ENCODE assay signal across 21 cellular contexts in the genomic region with DNA sequence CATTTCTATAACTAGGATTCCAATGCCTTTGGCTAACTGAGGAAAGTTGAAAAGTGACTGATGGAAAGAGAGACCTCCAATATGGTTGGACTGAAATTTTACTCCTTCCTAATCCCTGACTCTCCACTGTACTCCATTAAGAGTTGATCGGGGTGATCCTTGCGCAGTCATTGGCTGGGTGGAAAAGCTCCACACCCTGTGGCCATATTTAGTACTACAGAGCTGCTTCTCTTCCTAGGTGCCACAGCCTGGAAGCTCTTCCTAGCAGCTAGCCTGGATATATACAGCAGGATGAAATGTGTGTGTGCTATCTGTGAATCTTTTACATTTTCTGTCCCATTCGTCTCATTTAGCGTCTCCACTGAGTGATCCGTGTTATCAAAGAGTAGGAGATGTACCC.
A peak's percentile ranks its signal among the peaks of the same experiment; 100 is the strongest.
DNase-seq lines count a peak whose midpoint lies in the region; ATAC-seq and TF ChIP-seq lines count a peak whose summit lies in the region.
"Had no signal": no experiment of that assay in that cellular context is flagged by ENCODE, and none has a peak within 500 bp of the region (broad histone marks: within the 10 kb centered on the region; RNA-seq: fewer than 3 reads in every experiment).

No MANE protein-coding gene starts in this region.

- H3K27me3 Mint-ChIP-seq in neural crest cell (ENCODE audit: low read depth): no peaks in the 10 kb centered on the region

- no peak for DNase-seq in choroid plexus epithelial cell (ENCODE audit: low read depth)
- DNase-seq in neural crest cell (ENCODE audit: low read depth, low spot score): no peak
- DNase-seq in CD1c-positive myeloid dendritic cell (ENCODE audit: extremely low spot score): no peak
- DNase-seq in NCI-H1417 (lab: John Stamatoyannopoulos, UW): no peak
- no peak for DNase-seq in NCI-H2029 (lab: John Stamatoyannopoulos, UW)
- DNase-seq: activated naive CD8-positive, alpha-beta T cell treated with anti-CD3 and anti-CD28 coated beads for 36 hours; GM23248; islet precursor cell; MV-4-11; naive thymus-derived CD8-positive, alpha-beta T cell; NCI-H1930; PC-9; stimulated activated CD8-positive, alpha-beta memory T cell treated with anti-CD3 and anti-CD28 coated beads, Interleukin-4, amount 100 ng/mL, for 48 hours; substantia nigra; T1000 had no signal

- no peaks in the 10 kb centered on the region for H3K4me1 Mint-ChIP-seq in neural crest cell
- H3K4me1 Mint-ChIP-seq: activated naive CD8-positive, alpha-beta T cell treated with anti-CD3 and anti-CD28 coated beads for 36 hours; naive thymus-derived CD8-positive, alpha-beta T cell had no signal

- peak; percentile 30 for TF ChIP-seq CTCF in GM12873 (IDR thresholded peaks at IDR 0.05; ENCODE audit: insufficient read depth, low read depth, low read length, missing control alignments)
- TF ChIP-seq CTCF in choroid plexus epithelial cell (conservative IDR thresholded peaks at IDR 0.05; ENCODE audit: low read depth, low read length): peak; percentile 26
- TF ChIP-seq CTCF in neural crest cell (conservative IDR thresholded peaks at IDR 0.05): peak; percentile 36

- H3K9me3 Mint-ChIP-seq in neural crest cell: no peaks in the 10 kb centered on the region
- H3K9me3 Mint-ChIP-seq: activated naive CD8-positive, alpha-beta T cell treated with anti-CD3 and anti-CD28 coated beads for 36 hours; activated T-helper 1 cell treated with anti-CD3 and anti-CD28 coated beads, Interleukin-12 subunit alpha, Interleukin-12 subunit beta, Interleukin-2, Interleukin-4 antibody, amounts not matched to agents 30 ng/mL and 10 ng/mL and 1 ng/mL, durations not matched to agents 14 hours and 24 hours and 36 hours; memory B cell; naive thymus-derived CD8-positive, alpha-beta T cell had no signal

- peak; percentile 56 for ATAC-seq in HG03354 (IDR thresholded peaks at IDR 0.05; ENCODE audit: poor library complexity, severe bottlenecking, unreplicated experiment)
- ATAC-seq: activated CD4-positive, CD25-positive, alpha-beta regulatory T cell treated with anti-CD3 and anti-CD28 coated beads, Interleukin-2, amount 50 U/mL, for 24 hours; naive thymus-derived CD8-positive, alpha-beta T cell had no signal

- no peak overlapping the region for H3K27ac Mint-ChIP-seq in neural crest cell (ENCODE audit: unreplicated experiment)
- H3K27ac Mint-ChIP-seq: activated naive CD8-positive, alpha-beta T cell treated with anti-CD3 and anti-CD28 coated beads for 36 hours; activated T-helper 1 cell treated with anti-CD3 and anti-CD28 coated beads, Interleukin-12 subunit alpha, Interleukin-12 subunit beta, Interleukin-2, Interleukin-4 antibody, amounts not matched to agents 30 ng/mL and 10 ng/mL and 1 ng/mL, durations not matched to agents 14 hours and 24 hours and 36 hours; memory B cell; naive thymus-derived CD8-positive, alpha-beta T cell had no signal

- peaks cover 6% of the 10 kb centered on the region for H3K36me3 Mint-ChIP-seq in neural crest cell (ENCODE audit: low read depth)
- H3K36me3 Mint-ChIP-seq: activated naive CD8-positive, alpha-beta T cell treated with anti-CD3 and anti-CD28 coated beads for 36 hours; memory B cell; naive thymus-derived CD8-positive, alpha-beta T cell had no signal

- no peak overlapping the region for H3K4me3 ChIP-seq in choroid plexus epithelial cell (ENCODE audit: low read depth, low read length)
- H3K4me3 ChIP-seq: GM23248, PC-9, SK-N-MC had no signal

- H3K4me3 Mint-ChIP-seq in neural crest cell: no peak overlapping the region
- H3K4me3 Mint-ChIP-seq: activated naive CD8-positive, alpha-beta T cell treated with anti-CD3 and anti-CD28 coated beads for 36 hours; activated T-helper 1 cell treated with anti-CD3 and anti-CD28 coated beads, Interleukin-12 subunit alpha, Interleukin-12 subunit beta, Interleukin-2, Interleukin-4 antibody, amounts not matched to agents 30 ng/mL and 10 ng/mL and 1 ng/mL, durations not matched to agents 14 hours and 24 hours and 36 hours; memory B cell; naive thymus-derived CD8-positive, alpha-beta T cell had no signal
